5 cellular contexts compared by ENCODE assay signal in genomic region chr11:125525303-125525702, GRCh38. TPM values are rescaled to one million over a fixed set of nuclear protein-coding genes. Genes with fewer than 3 reads are reported as not detected.
"Had no signal": no experiment of that assay in that cellular context is flagged by ENCODE, and none has a peak within 500 bp of the region (broad histone marks: within the 10 kb centered on the region; RNA-seq: fewer than 3 reads in every experiment).

No MANE protein-coding gene starts in this region.

- H3K9ac ChIP-seq: GM23248 had no signal

- H3K27ac ChIP-seq: GM23248 had no signal

- H3K4me3 ChIP-seq: GM23248 had no signal

- H2AFZ ChIP-seq: GM23248 had no signal

- DNase-seq: GM23248, H9, HCEC 1CT, IMR-90 had no signal

RNA-seq across cellular contexts. Expression of gene FEZ1, which starts 29.2 kb away (rescaled TPM):
- total RNA-seq: HT-29 had no signal
